8 cellular contexts compared by ENCODE assay signal in the genomic region with DNA sequence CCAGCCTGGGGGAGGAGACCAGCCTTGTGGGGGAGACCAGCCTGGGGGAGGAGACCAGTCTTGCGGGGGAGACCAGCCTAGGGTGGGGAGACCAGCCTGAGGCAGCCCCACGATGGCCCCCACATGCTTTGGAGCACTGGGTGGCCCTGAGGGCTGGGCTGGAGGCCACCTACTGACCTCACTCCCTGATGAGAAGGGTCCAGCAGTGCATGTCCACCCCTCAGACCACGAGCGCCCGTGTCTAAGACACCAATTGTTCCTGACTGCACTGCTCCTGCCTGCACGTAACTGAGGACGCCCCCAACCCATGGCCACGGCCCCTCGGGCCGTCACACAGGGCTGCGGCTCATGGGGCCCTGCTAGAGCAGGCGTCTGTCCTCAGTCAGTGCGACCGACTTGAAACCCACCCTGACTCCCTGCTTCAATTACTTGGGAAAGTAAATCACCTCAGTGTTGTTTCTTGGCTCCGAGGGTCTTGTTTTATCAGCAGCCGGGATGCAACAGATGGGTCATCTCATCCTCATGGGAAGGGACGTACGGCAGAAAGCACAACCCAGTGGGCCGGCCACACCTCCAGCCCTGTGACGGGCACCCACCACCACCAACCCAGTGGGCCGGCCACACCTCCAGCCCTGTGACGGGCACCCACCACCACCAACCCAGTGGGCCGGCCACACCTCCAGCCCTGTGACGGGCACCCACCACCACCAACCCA. TPM values are rescaled to one million over a fixed set of nuclear protein-coding genes. Genes with fewer than 3 reads are reported as not detected.
A peak's percentile ranks its signal among the peaks of the same experiment; 100 is the strongest.
DNase-seq lines count a peak whose midpoint lies in the region; ATAC-seq and TF ChIP-seq lines count a peak whose summit lies in the region.

A gene (minus strand): TSS at position 550 of the 715 bp plus-strand sequence. CDS start 1,643 bp downstream, outside the sequence.

- peak; percentile 23 for DNase-seq in DMS114 treated with DMSO at 0.1 percent for 48 hours (lab: John Stamatoyannopoulos, UW; ENCODE audit: unreplicated experiment)
- DNase-seq in NT2/D1 (ENCODE audit: low read depth, low spot score): peak; percentile 76
- DNase-seq in activated naive CD4-positive, alpha-beta T cell treated with anti-CD3 and anti-CD28 coated beads, Interleukin-2, amount 10 ng/mL, durations not matched to agents 7 days and 5 days: peak; percentile 65
- peak; percentile 81 for DNase-seq in globus pallidus (ENCODE audit: low spot score)
- no peak for DNase-seq in NCI-H1417 treated with DMSO at 0.1 percent for 48 hours (lab: John Stamatoyannopoulos, UW)

- H3K27me3 ChIP-seq in NT2/D1 (ENCODE audit: insufficient read depth, insufficient read length) (no peaks in the 10 kb centered on the region), neutrophil (no peaks in the 10 kb centered on the region), thymus (ENCODE audit: control insufficient read depth, insufficient read depth) (no peaks in the 10 kb centered on the region)

- peak within 1 kb of the TSS; percentile 78 for H3K4me3 Mint-ChIP-seq in activated naive CD4-positive, alpha-beta T cell treated with anti-CD3 and anti-CD28 coated beads, Interleukin-2, amount 10 ng/mL, durations not matched to agents 7 days and 5 days

- ATAC-seq in HG02642 (IDR thresholded peaks at IDR 0.05; ENCODE audit: poor library complexity, unreplicated experiment): peak; percentile 63

- peak within 1 kb of the TSS; percentile 87 for H3K27ac Mint-ChIP-seq in activated naive CD4-positive, alpha-beta T cell treated with anti-CD3 and anti-CD28 coated beads, Interleukin-2, amount 10 ng/mL, durations not matched to agents 7 days and 5 days

- H3K9me3 ChIP-seq in NT2/D1 (ENCODE audit: insufficient read depth, low read length) (no peaks in the 10 kb centered on the region), neutrophil (no peaks in the 10 kb centered on the region), thymus (ENCODE audit: control insufficient read depth) (no peaks in the 10 kb centered on the region)

- H3K4me3 ChIP-seq in NT2/D1 (ENCODE audit: insufficient read length, low read depth) (peak within 1 kb of the TSS; percentile 94), neutrophil (ENCODE audit: low read depth in 1 of 2, low read length in 1 of 2) (peak within 1 kb of the TSS; percentile 62 to 79), thymus (ENCODE audit: low read length) (peak within 1 kb of the TSS; percentile 62)

- peaks cover 29% of the 10 kb centered on the region for H3K36me3 ChIP-seq in NT2/D1 (ENCODE audit: insufficient read depth, insufficient read length, low read length)
- no peaks in the 10 kb centered on the region for H3K36me3 ChIP-seq in neutrophil
- H3K36me3 ChIP-seq in thymus (ENCODE audit: control insufficient read depth, insufficient read depth): no peaks in the 10 kb centered on the region

- peaks cover 16% of the 10 kb centered on the region for H3K4me1 Mint-ChIP-seq in activated naive CD4-positive, alpha-beta T cell treated with anti-CD3 and anti-CD28 coated beads, Interleukin-2, amount 10 ng/mL, durations not matched to agents 7 days and 5 days

- CTCF ChIA-PET in activated naive CD4-positive, alpha-beta T cell treated with anti-CD3 and anti-CD28 coated beads, Interleukin-2, amount 10 ng/mL, durations not matched to agents 7 days and 5 days (lab: Charles Lee): no interaction called here

- peaks cover 3% of the 10 kb centered on the region for H3K36me3 Mint-ChIP-seq in activated naive CD4-positive, alpha-beta T cell treated with anti-CD3 and anti-CD28 coated beads, Interleukin-2, amount 10 ng/mL, durations not matched to agents 7 days and 5 days

- H3K4me1 ChIP-seq in NT2/D1 (ENCODE audit: insufficient read depth, insufficient read length) (peaks cover 35% of the 10 kb centered on the region), neutrophil (ENCODE audit: control insufficient read depth in 1 of 2, insufficient read depth in 1 of 2, low read depth in 1 of 2, low read length in 1 of 2) (peaks cover 16% of the 10 kb centered on the region in 2 experiments), thymus (ENCODE audit: control insufficient read depth, insufficient read depth, low read length) (no peaks in the 10 kb centered on the region)

- H3K27me3 Mint-ChIP-seq in activated naive CD4-positive, alpha-beta T cell treated with anti-CD3 and anti-CD28 coated beads, Interleukin-2, amount 10 ng/mL, durations not matched to agents 7 days and 5 days: peaks cover 14% of the 10 kb centered on the region

- peak within 1 kb of the TSS; percentile 92 for H3K9ac ChIP-seq in NT2/D1 (ENCODE audit: insufficient read length, low read depth)

- 5% methylated on average over 21 of the region's 24 CpGs for WGBS in thymus

- H3K27ac ChIP-seq in neutrophil: peak within 1 kb of the TSS; percentile 89
- H3K27ac ChIP-seq in thymus (ENCODE audit: low read depth): peak within 1 kb of the TSS; percentile 83

- H3K9me3 Mint-ChIP-seq in activated naive CD4-positive, alpha-beta T cell treated with anti-CD3 and anti-CD28 coated beads, Interleukin-2, amount 10 ng/mL, durations not matched to agents 7 days and 5 days: no peaks in the 10 kb centered on the region

- no peak for TF ChIP-seq CTCF in neutrophil (IDR thresholded peaks at IDR 0.05)

RNA-seq across cellular contexts. Expression of the gene that starts here (rescaled TPM):
- polyA plus RNA-seq in thymus: 9.6 TPM
